1 cellular context compared by ENCODE assay signal in genomic region chr7:90403174-90404113, GRCh38.
TF ChIP-seq lines count a peak whose summit lies in the region.

Gene CLDN12 (plus strand): TSS chr7:90403461. CDS start chr7:90412677, 9,216 bp downstream.

TF ChIP-seq in HepG2, 621 proteins besides CTCF, POLR2A, EP300 and RAD21 (continued from another document and continues in another):
- TF ChIP-seq ZNF280B (CRISPR knock-in tag; IDR thresholded peaks at IDR 0.05; ENCODE audit: borderline replicate concordance) (no peak; the same call in 1 of the 2 replicates), ZNF784 (CRISPR knock-in tag; IDR thresholded peaks at IDR 0.05; ENCODE audit: borderline replicate concordance) (no peak), ZBTB37 (CRISPR knock-in tag; IDR thresholded peaks at IDR 0.05) (no peak), ZNF556 (CRISPR knock-in tag; IDR thresholded peaks at IDR 0.05; ENCODE audit: borderline replicate concordance) (no peak), ZNF569 (CRISPR knock-in tag; IDR thresholded peaks at IDR 0.05; ENCODE audit: borderline replicate concordance) (peak; percentile 58; the same call in 1 of the 2 replicates), ZNF317 (CRISPR knock-in tag; IDR thresholded peaks at IDR 0.05) (peak; percentile 80), ZNF83 (CRISPR knock-in tag; IDR thresholded peaks at IDR 0.05; ENCODE audit: borderline replicate concordance) (no peak), ZGPAT (CRISPR knock-in tag; IDR thresholded peaks at IDR 0.05) (peak; percentile 80), ZNF136 (CRISPR knock-in tag; IDR thresholded peaks at IDR 0.05; ENCODE audit: low read depth) (0 out of 2 replicates have a peak, but pooled peaks have one; percentile 25), RBAK (CRISPR knock-in tag; IDR thresholded peaks at IDR 0.05) (no peak), CBFB (CRISPR knock-in tag; IDR thresholded peaks at IDR 0.05) (peak; percentile 47; the same call in 1 of the 2 replicates), GLI4 (CRISPR knock-in tag; IDR thresholded peaks at IDR 0.05; ENCODE audit: borderline replicate concordance) (no peak), BHLHE40 (IDR thresholded peaks at IDR 0.05; ENCODE audit: low read length) (no peak), ZFP36L1 (CRISPR knock-in tag; IDR thresholded peaks at IDR 0.05) (0 out of 2 replicates have a peak, but pooled peaks have one; percentile 50), ATAD3A (CRISPR knock-in tag; IDR thresholded peaks at IDR 0.05) (no peak), ZNF44 (CRISPR knock-in tag; IDR thresholded peaks at IDR 0.05) (no peak), ZNF3 (CRISPR knock-in tag; IDR thresholded peaks at IDR 0.05) (no peak), ZNF589 (CRISPR knock-in tag; conservative IDR thresholded peaks at IDR 0.05) (no peak), ZBTB34 (CRISPR knock-in tag; IDR thresholded peaks at IDR 0.05) (peak; percentile 26; the same call in 1 of the 2 replicates), SMARCC2 (IDR thresholded peaks at IDR 0.05) (no peak), HMGXB3 (CRISPR knock-in tag; IDR thresholded peaks at IDR 0.05; ENCODE audit: borderline replicate concordance) (peak; percentile 74; the same call in 1 of the 2 replicates), BRD4 (CRISPR knock-in tag; IDR thresholded peaks at IDR 0.05) (no peak; the same call in 1 of the 2 replicates), SRF (IDR thresholded peaks at IDR 0.05; ENCODE audit: low read depth, low read length) (peak; percentile 31; the same call in 1 of the 2 replicates), ZNF501 (CRISPR knock-in tag; IDR thresholded peaks at IDR 0.05) (peak; percentile 90), KLF9 (CRISPR knock-in tag; IDR thresholded peaks at IDR 0.05; ENCODE audit: low read depth) (no peak), ZNF670 (CRISPR knock-in tag; IDR thresholded peaks at IDR 0.05; ENCODE audit: borderline replicate concordance) (peak; percentile 89), RBFOX2 (IDR thresholded peaks at IDR 0.05; ENCODE audit: low read depth, low read length) (peak; percentile 56), TSC22D2 (CRISPR knock-in tag; IDR thresholded peaks at IDR 0.05; ENCODE audit: borderline replicate concordance) (0 out of 2 replicates have a peak, but pooled peaks have one; percentile 26), TARDBP (CRISPR knock-in tag; IDR thresholded peaks at IDR 0.05) (peak; percentile 63; the same call in 1 of the 2 replicates), ZBTB49 (CRISPR knock-in tag; IDR thresholded peaks at IDR 0.05; ENCODE audit: borderline replicate concordance) (no peak), CBX5 (CRISPR knock-in tag; IDR thresholded peaks at IDR 0.05; ENCODE audit: borderline replicate concordance) (peak; percentile 39; the same call in 1 of the 2 replicates), ZNF841 (CRISPR knock-in tag; IDR thresholded peaks at IDR 0.05; ENCODE audit: borderline replicate concordance) (no peak), GATAD1 (CRISPR knock-in tag; IDR thresholded peaks at IDR 0.05) (peak; percentile 90), ZNF614 (CRISPR knock-in tag; IDR thresholded peaks at IDR 0.05; ENCODE audit: borderline replicate concordance) (peak; percentile 78), ZNF660 (CRISPR knock-in tag; IDR thresholded peaks at IDR 0.05; ENCODE audit: borderline replicate concordance, low read depth) (no peak), POLR2AphosphoS5 (IDR thresholded peaks at IDR 0.05; ENCODE audit: low read depth, low read length) (peak; percentile 94), ZNF746 (CRISPR knock-in tag; IDR thresholded peaks at IDR 0.05) (no peak), STAT6 (CRISPR knock-in tag; IDR thresholded peaks at IDR 0.05; ENCODE audit: borderline replicate concordance) (no peak), ZSCAN29 (CRISPR knock-in tag; conservative IDR thresholded peaks at IDR 0.05) (0 out of 2 replicates have a peak, but pooled peaks have one; percentile 52)
